In the genomic region with DNA sequence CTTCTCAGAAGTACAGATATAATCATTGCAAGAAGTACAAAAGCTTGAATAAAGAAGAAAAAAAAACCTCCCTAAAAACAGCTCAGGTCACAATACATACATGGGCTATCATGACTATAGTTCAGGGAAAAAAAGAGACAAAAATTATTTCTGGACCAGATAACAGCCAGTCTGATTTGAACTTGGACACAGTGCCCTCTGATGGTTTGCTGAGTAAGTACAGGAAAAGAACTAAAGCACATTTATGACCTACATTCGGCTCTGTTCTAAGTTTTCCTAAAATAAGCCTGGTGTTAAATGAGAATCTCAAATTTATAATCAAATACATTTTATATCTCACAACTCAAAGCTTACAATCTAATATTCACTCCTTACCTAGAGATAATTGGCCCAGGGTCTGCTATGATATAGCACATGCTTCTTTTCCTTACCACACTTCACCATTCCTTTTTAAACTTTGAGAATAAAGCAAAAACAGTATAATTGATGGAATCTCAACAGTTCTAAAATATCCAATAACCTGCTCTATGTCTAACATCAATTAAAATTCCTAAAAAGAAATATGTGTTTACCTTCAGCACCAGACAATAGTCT, we compare ENCODE assay signal across 8 cellular contexts.
DNase-seq lines count a peak whose midpoint lies in the region; ATAC-seq and TF ChIP-seq lines count a peak whose summit lies in the region.

No MANE protein-coding gene starts in this region.

- no peak overlapping the region for H3K27ac Mint-ChIP-seq in CD14-positive monocyte
- no peak overlapping the region for H3K27ac Mint-ChIP-seq in naive thymus-derived CD4-positive, alpha-beta T cell
- no peak overlapping the region for H3K27ac Mint-ChIP-seq in activated T-helper 1 cell treated with anti-CD3 and anti-CD28 coated beads, Interleukin-12 subunit alpha, Interleukin-12 subunit beta, Interleukin-2, Interleukin-4 antibody, amounts not matched to agents 30 ng/mL and 10 ng/mL and 1 ng/mL, durations not matched to agents 14 hours and 24 hours and 36 hours

- H3K36me3 ChIP-seq in naive thymus-derived CD4-positive, alpha-beta T cell (ENCODE audit: control insufficient read depth in 2 of 3, insufficient read depth in 3 of 3, low read length in 3 of 3) = no peaks in the 10 kb centered on the region

- peaks cover 0 to 3% (median 0%) of the 10 kb centered on the region in 3 donors for H3K27me3 Mint-ChIP-seq in CD14-positive monocyte (ENCODE audit: low read depth in 3 of 3)
- no peaks in the 10 kb centered on the region for H3K27me3 Mint-ChIP-seq in naive thymus-derived CD4-positive, alpha-beta T cell
- H3K27me3 Mint-ChIP-seq in activated T-helper 1 cell treated with anti-CD3 and anti-CD28 coated beads, Interleukin-12 subunit alpha, Interleukin-12 subunit beta, Interleukin-2, Interleukin-4 antibody, amounts not matched to agents 30 ng/mL and 10 ng/mL and 1 ng/mL, durations not matched to agents 14 hours and 24 hours and 36 hours (ENCODE audit: insufficient read depth) = no peaks in the 10 kb centered on the region

- H3K4me3 ChIP-seq in NB4 (ENCODE audit: low read depth, low read length) = no peak overlapping the region
- H3K4me3 ChIP-seq in naive thymus-derived CD4-positive, alpha-beta T cell (ENCODE audit: low read length) = no peak overlapping the region

- no peak overlapping the region for H3K27ac ChIP-seq in naive thymus-derived CD4-positive, alpha-beta T cell (ENCODE audit: low read depth, low read length)

- no peak for TF ChIP-seq POLR2A in NB4 (IDR thresholded peaks at IDR 0.05; ENCODE audit: extremely low read depth, insufficient read length)
- no peak for TF ChIP-seq POLR2A in erythroblast (IDR thresholded peaks at IDR 0.05; ENCODE audit: low read length)

- H3K9me3 Mint-ChIP-seq in CD14-positive monocyte = peaks cover 0 to 1% (median 0%) of the 10 kb centered on the region in 7 donors
- H3K9me3 Mint-ChIP-seq in naive thymus-derived CD4-positive, alpha-beta T cell = no peaks in the 10 kb centered on the region
- H3K9me3 Mint-ChIP-seq in activated T-helper 1 cell treated with anti-CD3 and anti-CD28 coated beads, Interleukin-12 subunit alpha, Interleukin-12 subunit beta, Interleukin-2, Interleukin-4 antibody, amounts not matched to agents 30 ng/mL and 10 ng/mL and 1 ng/mL, durations not matched to agents 14 hours and 24 hours and 36 hours = no peaks in the 10 kb centered on the region

- no peaks in the 10 kb centered on the region for H3K9me3 ChIP-seq in naive thymus-derived CD4-positive, alpha-beta T cell (ENCODE audit: control insufficient read depth in 2 of 3, low read length in 3 of 3)

- CTCF ChIA-PET in naive thymus-derived CD4-positive, alpha-beta T cell (lab: Charles Lee) = interaction anchor here (0.6 to 2.6 kb wide), 8 partner anchors 9 to 1233 kb away, joined by 3 to 12 read pairs (median 4); no protein-coding TSS in a partner anchor

- intact Hi-C loops in CD14-positive monocyte (cut with micrococcal nuclease) = no loop called here
- intact Hi-C loops in naive thymus-derived CD4-positive, alpha-beta T cell (cut with micrococcal nuclease) = loop anchor here (1.0 to 5.0 kb wide), 4 partner anchors 127 to 880 kb away; partner anchors contain the start of gene ABI2 (in 1 of the 2)
- intact Hi-C loops in activated T-helper 1 cell treated with anti-CD3 and anti-CD28 coated beads, Interleukin-12 subunit alpha, Interleukin-12 subunit beta, Interleukin-2, Interleukin-4 antibody, amounts not matched to agents 30 ng/mL and 10 ng/mL and 1 ng/mL, durations not matched to agents 14 hours and 24 hours and 36 hours (cut with micrococcal nuclease) = loop anchor here (1.0 to 10.0 kb wide), 6 partner anchors 229 to 881 kb away; partner anchors contain the start of genes CARF, NBEAL1 and WDR12

- peak; percentile 77 for TF ChIP-seq CTCF in CD14-positive monocyte (IDR thresholded peaks at IDR 0.05)
- peak; percentile 74 for TF ChIP-seq CTCF in NB4 (IDR thresholded peaks at IDR 0.05; ENCODE audit: low read depth, low read length)

- no peaks in the 10 kb centered on the region for H3K4me1 ChIP-seq in naive thymus-derived CD4-positive, alpha-beta T cell (ENCODE audit: control insufficient read depth in 2 of 2, insufficient read depth in 2 of 2, low read length in 2 of 2)

- DNase-seq in CD14-positive monocyte (ENCODE audit: low spot score) (no peak), NB4 (ENCODE audit: low read depth) (peak; percentile 71), T follicular helper cell (ENCODE audit: low read depth) (peak; percentile 5), erythroblast (lab: John Stamatoyannopoulos, UW) (peak; percentile 75 to 82)
- DNase-seq in naive thymus-derived CD4-positive, alpha-beta T cell = peak in 7 of 9 donors; percentile 10 to 52 (median 34)
- DNase-seq in activated T-helper 1 cell treated with anti-CD3 and anti-CD28 coated beads, Interleukin-12 subunit alpha, Interleukin-12 subunit beta, Interleukin-2, Interleukin-4 antibody, amounts not matched to agents 30 ng/mL and 10 ng/mL and 1 ng/mL, durations not matched to agents 14 hours and 24 hours and 36 hours (ENCODE audit: low spot score) = no peak

- H3K4me1 Mint-ChIP-seq in CD14-positive monocyte = peaks cover 10% of the 10 kb centered on the region
- H3K4me1 Mint-ChIP-seq in naive thymus-derived CD4-positive, alpha-beta T cell = peaks cover 0 to 1% (median 0%) of the 10 kb centered on the region in 7 donors
- peaks cover 4% of the 10 kb centered on the region for H3K4me1 Mint-ChIP-seq in activated T-helper 1 cell treated with anti-CD3 and anti-CD28 coated beads, Interleukin-12 subunit alpha, Interleukin-12 subunit beta, Interleukin-2, Interleukin-4 antibody, amounts not matched to agents 30 ng/mL and 10 ng/mL and 1 ng/mL, durations not matched to agents 14 hours and 24 hours and 36 hours (ENCODE audit: low read depth)

- peak; percentile 58 for ATAC-seq in GM18867 (IDR thresholded peaks at IDR 0.05; ENCODE audit: unreplicated experiment)
- peak; percentile 73 for ATAC-seq in naive thymus-derived CD4-positive, alpha-beta T cell
- ATAC-seq in GM21423 (IDR thresholded peaks at IDR 0.05; ENCODE audit: unreplicated experiment) = no peak

- no peaks in the 10 kb centered on the region for H3K27me3 ChIP-seq in naive thymus-derived CD4-positive, alpha-beta T cell (ENCODE audit: control insufficient read depth in 2 of 2, insufficient read depth in 2 of 2, low read length in 2 of 2)

- no peak overlapping the region for H3K4me3 Mint-ChIP-seq in CD14-positive monocyte
- H3K4me3 Mint-ChIP-seq in naive thymus-derived CD4-positive, alpha-beta T cell = no peak overlapping the region
- no peak overlapping the region for H3K4me3 Mint-ChIP-seq in activated T-helper 1 cell treated with anti-CD3 and anti-CD28 coated beads, Interleukin-12 subunit alpha, Interleukin-12 subunit beta, Interleukin-2, Interleukin-4 antibody, amounts not matched to agents 30 ng/mL and 10 ng/mL and 1 ng/mL, durations not matched to agents 14 hours and 24 hours and 36 hours

- H3K36me3 Mint-ChIP-seq in CD14-positive monocyte = peaks cover 11 to 17% of the 10 kb centered on the region in 2 donors
- peaks cover 0 to 6% (median 0%) of the 10 kb centered on the region in 5 donors for H3K36me3 Mint-ChIP-seq in naive thymus-derived CD4-positive, alpha-beta T cell
- peaks cover 3% of the 10 kb centered on the region for H3K36me3 Mint-ChIP-seq in activated T-helper 1 cell treated with anti-CD3 and anti-CD28 coated beads, Interleukin-12 subunit alpha, Interleukin-12 subunit beta, Interleukin-2, Interleukin-4 antibody, amounts not matched to agents 30 ng/mL and 10 ng/mL and 1 ng/mL, durations not matched to agents 14 hours and 24 hours and 36 hours (ENCODE audit: low read depth)

- POLR2A ChIA-PET in naive thymus-derived CD4-positive, alpha-beta T cell (lab: Charles Lee) = interaction anchor here (0.6 to 0.7 kb wide), 3 partner anchors 23 to 266 kb away, joined by 3 read pairs; no protein-coding TSS in a partner anchor

Comparison
In these comparisons a context has a peak if more than half of its experiments do, and no peak if none do; other contexts are left out.
1. DNase-seq: peak in NB4 (single experiment), T follicular helper cell (single experiment), erythroblast (2 of 2) and naive thymus-derived CD4-positive, alpha-beta T cell (7 of 9); none in CD14-positive monocyte (single experiment) and activated T-helper 1 cell treated with anti-CD3 and anti-CD28 coated beads, Interleukin-12 subunit alpha, Interleukin-12 subunit beta, Interleukin-2, Interleukin-4 antibody, amounts not matched to agents 30 ng/mL and 10 ng/mL and 1 ng/mL, durations not matched to agents 14 hours and 24 hours and 36 hours (single experiment).
2. intact Hi-C loops: an anchor here in naive thymus-derived CD4-positive, alpha-beta T cell (1.0 to 5.0 kb wide) and activated T-helper 1 cell treated with anti-CD3 and anti-CD28 coated beads, Interleukin-12 subunit alpha, Interleukin-12 subunit beta, Interleukin-2, Interleukin-4 antibody, amounts not matched to agents 30 ng/mL and 10 ng/mL and 1 ng/mL, durations not matched to agents 14 hours and 24 hours and 36 hours (1.0 to 10.0 kb wide); none called in CD14-positive monocyte.